In genomic region chr18:32267463-32267862, GRCh38 we compare ENCODE assay signal across 29 cellular contexts.
"Had no signal": no experiment of that assay in that cellular context is flagged by ENCODE, and none has a peak within 500 bp of the region (broad histone marks: within the 10 kb centered on the region; RNA-seq: fewer than 3 reads in every experiment).

No MANE protein-coding gene starts in this region.

- H2AFZ ChIP-seq: parathyroid adenoma had no signal

- H3K4me3 Mint-ChIP-seq: natural killer cell treated with Interleukin-12 subunit alpha and Interleukin-12 subunit beta and Interleukin-15 and Interleukin-18, amount 100 ng/mL, for 72 hours; nephron progenitor cell; neural crest cell; stimulated activated effector memory CD8-positive, alpha-beta T cell treated with anti-CD3 and anti-CD28 coated beads, Interleukin-12 subunit alpha, Interleukin-12 subunit beta, amount 100 ng/mL, for 72 hours; stimulated activated naive B cell treated with anti-CD40 and anti-IgM and Interleukin-4, amounts not matched to agents 10 μg/mL and 1 μg/mL and 100 μg/mL, for 72 hours; stimulated activated naive CD8-positive, alpha-beta T cell treated with anti-CD3 and anti-CD28 coated beads, Interleukin-15, Interleukin-2, amounts not matched to agents 100 ng/mL and 50 ng/mL, for 24 hours had no signal

- H3K27me3 Mint-ChIP-seq: progenitor cell of endocrine pancreas had no signal

- H3K4me3 ChIP-seq: ovary, psoas muscle, right lobe of liver, sigmoid colon, stomach, thoracic aorta, thyroid gland, tibial nerve, upper lobe of left lung, vagina had no signal

- ATAC-seq: natural killer cell treated with Interleukin-12 subunit alpha and Interleukin-12 subunit beta and Interleukin-15 and Interleukin-18, amount 100 ng/mL, for 72 hours; psoas muscle; right cardiac atrium; right lobe of liver; stimulated activated effector memory CD8-positive, alpha-beta T cell treated with anti-CD3 and anti-CD28 coated beads, Interleukin-12 subunit alpha, Interleukin-12 subunit beta, amount 100 ng/mL, for 72 hours; stimulated activated naive B cell treated with anti-CD40 and anti-IgM and Interleukin-4, amounts not matched to agents 10 μg/mL and 1 μg/mL and 100 μg/mL, for 72 hours had no signal

- H3K9me3 ChIP-seq: neutrophil, ovary, psoas muscle, right lobe of liver, sigmoid colon, stomach, thoracic aorta, thyroid gland, tibial nerve, upper lobe of left lung, vagina had no signal

- H3K79me2 ChIP-seq: parathyroid adenoma had no signal

- H3K27me3 ChIP-seq: neutrophil, ovary, right lobe of liver, sigmoid colon, stomach, thyroid gland, tibial nerve, upper lobe of left lung, vagina had no signal

- H3K4me1 ChIP-seq: parathyroid adenoma, psoas muscle, right lobe of liver, thyroid gland, upper lobe of left lung, vagina had no signal

- H3K4me1 Mint-ChIP-seq: neural crest cell; stimulated activated effector memory CD8-positive, alpha-beta T cell treated with anti-CD3 and anti-CD28 coated beads, Interleukin-12 subunit alpha, Interleukin-12 subunit beta, amount 100 ng/mL, for 72 hours; stimulated activated naive B cell treated with anti-CD40 and anti-IgM and Interleukin-4, amounts not matched to agents 10 μg/mL and 1 μg/mL and 100 μg/mL, for 72 hours had no signal

- H3K36me3 ChIP-seq: neutrophil, ovary had no signal

- H3K27ac ChIP-seq: neutrophil, ovary, parathyroid adenoma, psoas muscle, right lobe of liver, sigmoid colon, stomach, thoracic aorta, thyroid gland, tibial nerve, upper lobe of left lung, vagina had no signal

- DNase-seq: nephron progenitor cell; nucleus accumbens; ovary; posterior cingulate gyrus; psoas muscle; right cardiac atrium; right lobe of liver; sigmoid colon; small intestine; stimulated activated CD4-positive, alpha-beta T cell treated with anti-CD3 and anti-CD28 coated beads, Interleukin-15, amount 100 ng/mL, for 24 hours; stimulated activated CD4-positive, alpha-beta T cell treated with anti-CD3 and anti-CD28 coated beads, Interleukin-2, amount 100 ng/mL, for 24 hours; stimulated activated CD4-positive, alpha-beta T cell treated with anti-CD3 and anti-CD28 coated beads, Interleukin-2, amount 100 ng/mL, for 48 hours; stimulated activated CD4-positive, alpha-beta T cell treated with anti-CD3 and anti-CD28 coated beads, Interleukin-4, amount 100 ng/mL, for 24 hours; stimulated activated naive B cell treated with anti-CD40 and anti-IgM and Interleukin-4, amounts not matched to agents 10 μg/mL and 1 μg/mL and 100 μg/mL, for 72 hours; stimulated activated naive CD4-positive, alpha-beta T cell treated with Interleukin-2 at 50 U/mL for 16 hours; stomach; thyroid gland; trophoblast cell; upper lobe of left lung had no signal

- H3K36me3 Mint-ChIP-seq: natural killer cell treated with Interleukin-12 subunit alpha and Interleukin-12 subunit beta and Interleukin-15 and Interleukin-18, amount 100 ng/mL, for 72 hours; stimulated activated effector memory CD8-positive, alpha-beta T cell treated with anti-CD3 and anti-CD28 coated beads, Interleukin-12 subunit alpha, Interleukin-12 subunit beta, amount 100 ng/mL, for 72 hours; stimulated activated naive B cell treated with anti-CD40 and anti-IgM and Interleukin-4, amounts not matched to agents 10 μg/mL and 1 μg/mL and 100 μg/mL, for 72 hours had no signal

- H3K27ac Mint-ChIP-seq: natural killer cell treated with Interleukin-12 subunit alpha and Interleukin-12 subunit beta and Interleukin-15 and Interleukin-18, amount 100 ng/mL, for 72 hours; progenitor cell of endocrine pancreas; stimulated activated effector memory CD8-positive, alpha-beta T cell treated with anti-CD3 and anti-CD28 coated beads, Interleukin-12 subunit alpha, Interleukin-12 subunit beta, amount 100 ng/mL, for 72 hours; stimulated activated naive B cell treated with anti-CD40 and anti-IgM and Interleukin-4, amounts not matched to agents 10 μg/mL and 1 μg/mL and 100 μg/mL, for 72 hours; stimulated activated naive CD8-positive, alpha-beta T cell treated with anti-CD3 and anti-CD28 coated beads, Interleukin-15, Interleukin-2, amounts not matched to agents 100 ng/mL and 50 ng/mL, for 24 hours had no signal

- H3K9me3 Mint-ChIP-seq: natural killer cell treated with Interleukin-12 subunit alpha and Interleukin-12 subunit beta and Interleukin-15 and Interleukin-18, amount 100 ng/mL, for 72 hours; nephron progenitor cell; neural crest cell; stimulated activated effector memory CD8-positive, alpha-beta T cell treated with anti-CD3 and anti-CD28 coated beads, Interleukin-12 subunit alpha, Interleukin-12 subunit beta, amount 100 ng/mL, for 72 hours; stimulated activated naive B cell treated with anti-CD40 and anti-IgM and Interleukin-4, amounts not matched to agents 10 μg/mL and 1 μg/mL and 100 μg/mL, for 72 hours; stimulated activated naive CD8-positive, alpha-beta T cell treated with anti-CD3 and anti-CD28 coated beads, Interleukin-15, Interleukin-2, amounts not matched to agents 100 ng/mL and 50 ng/mL, for 24 hours had no signal
